In genomic region chrY:12898604-12899003, GRCh38 we compare ENCODE assay signal across 28 cellular contexts.
"Had no signal": no experiment of that assay in that cellular context is flagged by ENCODE, and none has a peak within 500 bp of the region (broad histone marks: within the 10 kb centered on the region; RNA-seq: fewer than 3 reads in every experiment).

No MANE protein-coding gene starts in this region.

- H3K27ac ChIP-seq: SJSA1 had no signal

- H3K4me3 ChIP-seq: SJSA1 had no signal

- H3K4me1 ChIP-seq: SJSA1 had no signal

- H3K36me3 ChIP-seq: SJSA1 had no signal

- H3K27me3 ChIP-seq: SJSA1 had no signal

- H3K9me3 ChIP-seq: SJSA1, SK-N-SH had no signal

- DNase-seq: activated CD4-positive, alpha-beta memory T cell treated with anti-CD3 and anti-CD28 coated beads for 36 hours; activated CD4-positive, alpha-beta T cell treated with anti-CD3 and anti-CD28 coated beads for 36 hours; activated CD4-positive, alpha-beta T cell treated with anti-CD3 and anti-CD28 coated beads, Interleukin-2, amount 50 U/mL, for 1 hour; activated CD8-positive, alpha-beta memory T cell treated with anti-CD3 and anti-CD28 coated beads, Interleukin-2, amount 50 U/mL, for 4 hours; activated effector memory CD4-positive, alpha-beta T cell treated with Interleukin-2 at 50 U/mL for 16 hours; activated naive CD4-positive, alpha-beta T cell treated with anti-CD3 and anti-CD28 coated beads, Interleukin-2, amount 10 ng/mL, durations not matched to agents 7 days and 5 days; activated naive CD8-positive, alpha-beta T cell treated with anti-CD3 and anti-CD28 coated beads, Interleukin-2, amount 50 U/mL, for 24 hours; activated T-cell treated with anti-CD3 and anti-CD28 coated beads, Interleukin-2, amount 50 U/mL, for 48 hours; anterior cingulate cortex; caudate nucleus; cerebellar nuclear complex; Kasumi-1; KG1; MM.1S; MV-4-11; NCI-H1092; NCI-H1436 treated with DMSO at 0.1 percent for 48 hours; NCI-H1694 treated with DMSO at 0.1 percent for 48 hours; NCI-H2029; NCI-H2107; NCI-H226; NCI-H446 treated with DMSO at 0.1 percent for 48 hours; NCI-H524; NCI-H69; RPMI8226; SHP77 treated with DMSO at 0.1 percent for 48 hours; SK-N-SH had no signal
